ENCODE assay signal across 20 cellular contexts in genomic region chr22:20641919-20642579, GRCh38.
A peak's percentile ranks its signal among the peaks of the same experiment; 100 is the strongest.
DNase-seq lines count a peak whose midpoint lies in the region; ATAC-seq, FAIRE-seq and TF ChIP-seq lines count a peak whose summit lies in the region.
"Had no signal": no experiment of that assay in that cellular context is flagged by ENCODE, and none has a peak within 500 bp of the region (broad histone marks: within the 10 kb centered on the region; RNA-seq: fewer than 3 reads in every experiment).

No MANE protein-coding gene starts in this region.

- H2AFZ ChIP-seq in K562 (ENCODE audit: low read depth, low read length) (0 out of 2 replicates have a peak overlapping the region, but pooled peaks have one; percentile 9), neural progenitor cell (replicated peaks) (peak overlapping the region; percentile 4)

- TF ChIP-seq POLR2A in K562 (conservative IDR thresholded peaks at IDR 0.05) = no peak

- peaks cover 3% of the 10 kb centered on the region for H3K9me1 ChIP-seq in K562 (ENCODE audit: control insufficient read depth, insufficient read depth, low read length)

- no peaks in the 10 kb centered on the region for H3F3A ChIP-seq in neural progenitor cell (ENCODE audit: low read depth)

- intact Hi-C loops in K562 (cut with micrococcal nuclease) (loop anchor here (2.0 kb wide), 1 partner anchor 27 kb away; no protein-coding TSS in a partner anchor), left colon (cut with DNase I, micrococcal nuclease) (no loop called here)

- H3K27ac Mint-ChIP-seq in stimulated activated naive CD8-positive, alpha-beta T cell treated with anti-CD3 and anti-CD28 coated beads, Interleukin-15, Interleukin-2, amounts not matched to agents 100 ng/mL and 50 ng/mL, for 24 hours = peak overlapping the region; percentile 39
- H3K27ac Mint-ChIP-seq in stimulated activated naive CD8-positive, alpha-beta T cell treated with anti-CD3 and anti-CD28 coated beads, Interleukin-15, amount 100 ng/mL, for 72 hours = peak overlapping the region in 1 of 2 donors; percentile 28
- no peak overlapping the region for H3K27ac Mint-ChIP-seq in neural progenitor cell
- no peak overlapping the region for H3K27ac Mint-ChIP-seq in WTC11
- H3K27ac Mint-ChIP-seq: CD4-positive, alpha-beta memory T cell had no signal

- CTCF ChIA-PET in K562 (lab: Yijun Ruan, JAX; ENCODE audit: low intra/inter-chr PET ratio) = no interaction called here
- CTCF ChIA-PET in WTC11 (lab: Charles Lee) = interaction anchor here (0.8 kb wide), 1 partner anchor 74 kb away, joined by 5 read pairs; no protein-coding TSS in a partner anchor

- H3K36me3 ChIP-seq in K562 (ENCODE audit: control insufficient read depth, insufficient read depth, low read length) = no peaks in the 10 kb centered on the region
- H3K36me3 ChIP-seq in neural progenitor cell = no peaks in the 10 kb centered on the region
- H3K36me3 ChIP-seq: BLaER1 had no signal

- H3K27me3 Mint-ChIP-seq in stimulated activated naive CD8-positive, alpha-beta T cell treated with anti-CD3 and anti-CD28 coated beads, Interleukin-15, Interleukin-2, amounts not matched to agents 100 ng/mL and 50 ng/mL, for 24 hours = peaks cover 15% of the 10 kb centered on the region
- peaks cover 12% of the 10 kb centered on the region for H3K27me3 Mint-ChIP-seq in stimulated activated naive CD8-positive, alpha-beta T cell treated with anti-CD3 and anti-CD28 coated beads, Interleukin-15, amount 100 ng/mL, for 72 hours
- H3K27me3 Mint-ChIP-seq in neural progenitor cell (ENCODE audit: insufficient read depth, low read depth) = peaks cover 8% of the 10 kb centered on the region
- no peaks in the 10 kb centered on the region for H3K27me3 Mint-ChIP-seq in WTC11 (ENCODE audit: low read depth)

- H3K27me3 ChIP-seq in K562 (ENCODE audit: control insufficient read depth in 2 of 2, insufficient read depth in 2 of 2, low read length in 2 of 2) (peaks cover 35 to 49% of the 10 kb centered on the region in 2 experiments), neural progenitor cell (no peaks in the 10 kb centered on the region)
- H3K27me3 ChIP-seq: BLaER1 had no signal

- no peaks in the 10 kb centered on the region for H3K36me3 Mint-ChIP-seq in stimulated activated naive CD8-positive, alpha-beta T cell treated with anti-CD3 and anti-CD28 coated beads, Interleukin-15, Interleukin-2, amounts not matched to agents 100 ng/mL and 50 ng/mL, for 24 hours (ENCODE audit: low read depth)
- no peaks in the 10 kb centered on the region for H3K36me3 Mint-ChIP-seq in neural progenitor cell
- no peaks in the 10 kb centered on the region for H3K36me3 Mint-ChIP-seq in WTC11
- H3K36me3 Mint-ChIP-seq: CD14-positive monocyte; CD4-positive, alpha-beta memory T cell had no signal

- no peak overlapping the region for H3K27ac ChIP-seq in K562 (ENCODE audit: extremely low read depth, low read depth, low read length)
- no peak overlapping the region for H3K27ac ChIP-seq in neural progenitor cell
- H3K27ac ChIP-seq: BLaER1 had no signal

- no peak for TF ChIP-seq RAD21 in K562 (CRISPR knock-in tag; conservative IDR thresholded peaks at IDR 0.05 in 1 of 2, IDR thresholded peaks at IDR 0.05 in 1 of 2)

- in situ Hi-C loops in K562 (cut with MboI) = no loop called here

- H3K79me2 ChIP-seq in K562 (ENCODE audit: control insufficient read depth, insufficient read depth, low read length) (no peaks in the 10 kb centered on the region), neural progenitor cell (ENCODE audit: low read depth) (no peaks in the 10 kb centered on the region)

- H3K4me1 ChIP-seq in K562 (replicated peaks in 1 of 2; ENCODE audit: control insufficient read depth in 2 of 2, insufficient read depth in 2 of 2, low read length in 2 of 2) (no peaks in the 10 kb centered on the region), neural progenitor cell (no peaks in the 10 kb centered on the region)

- H3K9ac ChIP-seq in K562 (ENCODE audit: insufficient read depth in 1 of 2, low read depth in 2 of 2, low read length in 2 of 2) = no peak overlapping the region
- no peak overlapping the region for H3K9ac ChIP-seq in neural progenitor cell
- H3K9ac ChIP-seq: BLaER1 had no signal

- no peak overlapping the region for H3K4me3 Mint-ChIP-seq in stimulated activated naive CD8-positive, alpha-beta T cell treated with anti-CD3 and anti-CD28 coated beads, Interleukin-15, Interleukin-2, amounts not matched to agents 100 ng/mL and 50 ng/mL, for 24 hours
- no peak overlapping the region for H3K4me3 Mint-ChIP-seq in stimulated activated naive CD8-positive, alpha-beta T cell treated with anti-CD3 and anti-CD28 coated beads, Interleukin-15, amount 100 ng/mL, for 72 hours
- H3K4me3 Mint-ChIP-seq in neural progenitor cell (no peak overlapping the region), WTC11 (no peak overlapping the region)
- H3K4me3 Mint-ChIP-seq: CD4-positive, alpha-beta memory T cell had no signal

- TF ChIP-seq EP300 in K562 (IDR thresholded peaks at IDR 0.05; ENCODE audit: low read length) = no peak

- no peak for TF ChIP-seq CTCF in K562 (IDR thresholded peaks at IDR 0.05 in 2 of 3, conservative IDR thresholded peaks at IDR 0.05 in 1 of 3; ENCODE audit: insufficient read depth in 2 of 3, low read depth in 1 of 3, low read length in 3 of 3)
- TF ChIP-seq CTCF in neural progenitor cell (IDR thresholded peaks at IDR 0.05) = no peak
- no peak for TF ChIP-seq CTCF in WTC11 (IDR thresholded peaks at IDR 0.05)

- H3K4me3 ChIP-seq in K562 = no peak overlapping the region
- H3K4me3 ChIP-seq in neural progenitor cell = no peak overlapping the region
- H3K4me3 ChIP-seq: BLaER1 had no signal

- FAIRE-seq in K562 (lab: Jason Lieb, UNC) = no peak
- FAIRE-seq: GM12892, GM18507, HTR-8/SVneo had no signal

- 7% methylated on average over 5 of the region's 5 CpGs for WGBS in K562 (ENCODE audit: insufficient coverage, low coverage, missing lambda C conversion rate)

- peaks cover 4% of the 10 kb centered on the region for H3K9me3 Mint-ChIP-seq in stimulated activated naive CD8-positive, alpha-beta T cell treated with anti-CD3 and anti-CD28 coated beads, Interleukin-15, Interleukin-2, amounts not matched to agents 100 ng/mL and 50 ng/mL, for 24 hours
- no peaks in the 10 kb centered on the region for H3K9me3 Mint-ChIP-seq in stimulated activated naive CD8-positive, alpha-beta T cell treated with anti-CD3 and anti-CD28 coated beads, Interleukin-15, amount 100 ng/mL, for 72 hours
- no peaks in the 10 kb centered on the region for H3K9me3 Mint-ChIP-seq in neural progenitor cell
- peaks cover 6% of the 10 kb centered on the region for H3K9me3 Mint-ChIP-seq in WTC11

- no TSS peak for BruUV-seq in K562 (replicated peaks; lab: Mats Ljungman, UMichigan)

- 0 out of 2 replicates have a peak, but pooled peaks cover 4% of the 10 kb centered on the region for H3K9me3 ChIP-seq in K562 (replicated peaks; ENCODE audit: control insufficient read depth, insufficient read depth, low read depth, low read length)
- H3K9me3 ChIP-seq in neural progenitor cell (ENCODE audit: low read depth) = no peaks in the 10 kb centered on the region
- H3K9me3 ChIP-seq: BLaER1 had no signal

- no peak for DNase-seq in stimulated activated naive CD8-positive, alpha-beta T cell treated with anti-CD3 and anti-CD28 coated beads, Interleukin-15, amount 100 ng/mL, for 72 hours
- DNase-seq in K562 (ENCODE audit: extremely low read depth in 1 of 4, low spot score in 3 of 4) = no peak
- no peak for DNase-seq in neural progenitor cell (ENCODE audit: low spot score)
- no peak for DNase-seq in NCI-H524 (lab: John Stamatoyannopoulos, UW)
- DNase-seq in WTC11 (ENCODE audit: low spot score) = no peak
- no peak for DNase-seq in left colon
- DNase-seq: CD4-positive, alpha-beta memory T cell; DMS153; DMS79; GDM1; GOT3; H7; IMR-90 had no signal

- ATAC-seq in stimulated activated naive CD8-positive, alpha-beta T cell treated with anti-CD3 and anti-CD28 coated beads, Interleukin-15, amount 100 ng/mL, for 72 hours = no peak
- ATAC-seq in K562 (no peak), WTC11 (no peak), left colon (no peak)
- ATAC-seq: HCT116 had no signal

- no peak overlapping the region for H3K4me2 ChIP-seq in K562 (ENCODE audit: insufficient read depth, low read length)
- no peak overlapping the region for H3K4me2 ChIP-seq in neural progenitor cell
- H3K4me2 ChIP-seq: BLaER1 had no signal

- POLR2A ChIA-PET in K562 (lab: Yijun Ruan, JAX) = interaction anchor here (0.6 to 15.5 kb wide), 7 partner anchors 7 to 28 kb away, joined by 3 to 234 read pairs (median 7); no protein-coding TSS in a partner anchor
- POLR2A ChIA-PET in WTC11 (lab: Charles Lee) = no interaction called here

- H3K4me1 Mint-ChIP-seq in stimulated activated naive CD8-positive, alpha-beta T cell treated with anti-CD3 and anti-CD28 coated beads, Interleukin-15, Interleukin-2, amounts not matched to agents 100 ng/mL and 50 ng/mL, for 24 hours (ENCODE audit: low read depth) = no peaks in the 10 kb centered on the region
- no peaks in the 10 kb centered on the region for H3K4me1 Mint-ChIP-seq in stimulated activated naive CD8-positive, alpha-beta T cell treated with anti-CD3 and anti-CD28 coated beads, Interleukin-15, amount 100 ng/mL, for 72 hours
- H3K4me1 Mint-ChIP-seq in neural progenitor cell (no peaks in the 10 kb centered on the region), WTC11 (peaks cover 4% of the 10 kb centered on the region; the same call in 1 of the 2 replicates)
- H3K4me1 Mint-ChIP-seq: CD14-positive monocyte; CD4-positive, alpha-beta memory T cell had no signal

- peaks cover 9% of the 10 kb centered on the region; the same call in 1 of the 2 replicates for H4K20me1 ChIP-seq in K562 (replicated peaks; ENCODE audit: control insufficient read depth, insufficient read depth, low read length)
- H4K20me1 ChIP-seq in neural progenitor cell (ENCODE audit: low read depth) = no peaks in the 10 kb centered on the region
- H4K20me1 ChIP-seq: BLaER1 had no signal

TF ChIP-seq in K562, 482 proteins besides CTCF, POLR2A, EP300 and RAD21 (continues in another document):
- TF ChIP-seq CEBPG (CRISPR knock-in tag; IDR thresholded peaks at IDR 0.05) (no peak), CEBPG (tag; conservative IDR thresholded peaks at IDR 0.05 in 1 of 2, IDR thresholded peaks at IDR 0.05 in 1 of 2) (0 out of 4 replicates have a peak, but pooled peaks of 1 of the 2 experiments have one; percentile 8), MAZ (CRISPR knock-in tag; conservative IDR thresholded peaks at IDR 0.05 in 1 of 2, IDR thresholded peaks at IDR 0.05 in 1 of 2) (0 out of 4 replicates have a peak, but pooled peaks of 1 of the 2 experiments have one; percentile 19)

TF ChIP-seq in WTC11, 78 proteins besides CTCF, POLR2A, EP300 and RAD21 (continues in another document):
- TF ChIP-seq FOXP1 (CRISPR knock-in tag; IDR thresholded peaks at IDR 0.05; ENCODE audit: borderline replicate concordance) = no peak
